ENCODE assay signal across 22 cellular contexts in genomic region chr1:11534846-11535245, GRCh38. TPM values are rescaled to one million over a fixed set of nuclear protein-coding genes. Genes with fewer than 3 reads are reported as not detected.
"Had no signal": no experiment of that assay in that cellular context is flagged by ENCODE, and none has a peak within 500 bp of the region (broad histone marks: within the 10 kb centered on the region; RNA-seq: fewer than 3 reads in every experiment).

No MANE protein-coding gene starts in this region.

- H3K9me3 ChIP-seq: colonic mucosa, heart right ventricle, left lung, ovary, prostate gland, upper lobe of left lung had no signal

- H3K27ac ChIP-seq: colonic mucosa, heart right ventricle, left lung, neural progenitor cell, ovary, prostate gland, upper lobe of left lung had no signal

- H3K4me1 ChIP-seq: colonic mucosa, heart right ventricle, left lung, neural progenitor cell, prostate gland, upper lobe of left lung had no signal

- H3K27me3 ChIP-seq: colonic mucosa, neural progenitor cell, ovary, upper lobe of left lung had no signal

- DNase-seq: activated gamma-delta T cell treated with Interleukin-2 at 50 U/mL for 16 hours; activated T-cell treated with anti-CD3 and anti-CD28 coated beads, Interleukin-2, amount 50 U/mL, for 1 hour; colonic mucosa; erythroblast; foreskin fibroblast; heart right ventricle; mammary epithelial cell; ovary; stimulated activated CD4-positive, alpha-beta T cell treated with anti-CD3 and anti-CD28 coated beads, Interleukin-4, amount 100 ng/mL, for 24 hours; stimulated activated naive CD8-positive, alpha-beta T cell treated with anti-CD3 and anti-CD28 coated beads, Interleukin-15, Interleukin-2, amounts not matched to agents 100 U/mL and 50 U/mL, for 24 hours; T-cell had no signal

- FAIRE-seq: astrocyte, endometrium, keratinocyte had no signal

- H3K9ac ChIP-seq: neural progenitor cell had no signal

- H3K36me3 ChIP-seq: colonic mucosa, heart right ventricle, left lung, neural progenitor cell, ovary, prostate gland, upper lobe of left lung had no signal

- ATAC-seq: heart right ventricle; left lung; naive thymus-derived CD8-positive, alpha-beta T cell; stimulated activated naive CD8-positive, alpha-beta T cell treated with anti-CD3 and anti-CD28 coated beads, Interleukin-15, Interleukin-2, amounts not matched to agents 100 U/mL and 50 U/mL, for 24 hours; T-cell; WTC11 had no signal

- H3K4me3 ChIP-seq: colonic mucosa, heart right ventricle, left lung, neural progenitor cell, ovary, prostate gland, upper lobe of left lung had no signal

RNA-seq across cellular contexts. Expression of gene DISP3, which starts 55.9 kb away (rescaled TPM):
- total RNA-seq: fibroblast of lung, subcutaneous adipose tissue had no signal
- polyA plus RNA-seq: keratinocyte had no signal
